27 cellular contexts compared by ENCODE assay signal in genomic region chr15:48828906-48829305, GRCh38.
"Had no signal": no experiment of that assay in that cellular context is flagged by ENCODE, and none has a peak within 500 bp of the region (broad histone marks: within the 10 kb centered on the region; RNA-seq: fewer than 3 reads in every experiment).

No MANE protein-coding gene starts in this region.

- H3K27me3 ChIP-seq: ascending aorta, breast epithelium, dorsolateral prefrontal cortex, esophagus muscularis mucosa had no signal

- H3K27ac ChIP-seq: ascending aorta, breast epithelium, coronary artery, dorsolateral prefrontal cortex, esophagus muscularis mucosa had no signal

- ATAC-seq: activated naive CD4-positive, alpha-beta T cell treated with anti-CD3 and anti-CD28 coated beads, Interleukin-2, amount 50 U/mL, for 72 hours; activated T-cell treated with anti-CD3 and anti-CD28 coated beads, Interleukin-2, amount 50 U/mL, for 72 hours; T-helper 17 cell had no signal

- H3K4me1 ChIP-seq: ascending aorta, breast epithelium, esophagus muscularis mucosa had no signal

- H3K4me3 ChIP-seq: ascending aorta, breast epithelium, coronary artery, dorsolateral prefrontal cortex, esophagus muscularis mucosa had no signal

- FAIRE-seq: frontal cortex had no signal

- H3K36me3 ChIP-seq: breast epithelium, esophagus muscularis mucosa had no signal

- H3K9me3 ChIP-seq: ascending aorta had no signal

- DNase-seq: activated CD4-positive, alpha-beta memory T cell treated with anti-CD3 and anti-CD28 coated beads, Interleukin-2, amount 10 ng/mL, durations not matched to agents 7 days and 5 days; activated CD4-positive, alpha-beta T cell treated with anti-CD3 and anti-CD28 coated beads for 1 hour; activated CD4-positive, alpha-beta T cell treated with anti-CD3 and anti-CD28 coated beads for 4 hours; activated CD4-positive, alpha-beta T cell treated with anti-CD3 and anti-CD28 coated beads, Interleukin-2, amount 10 ng/mL, durations not matched to agents 7 days and 5 days; activated CD4-positive, alpha-beta T cell treated with anti-CD3 and anti-CD28 coated beads, Interleukin-2, amount 50 U/mL, for 4 hours; activated CD8-positive, alpha-beta memory T cell treated with anti-CD3 and anti-CD28 coated beads, Interleukin-2, amount 50 U/mL, for 48 hours; activated gamma-delta T cell; activated naive CD4-positive, alpha-beta T cell; activated naive CD4-positive, alpha-beta T cell treated with anti-CD3 and anti-CD28 coated beads, Interleukin-2, amount 10 ng/mL, durations not matched to agents 7 days and 5 days; activated naive CD8-positive, alpha-beta T cell treated with anti-CD3 and anti-CD28 coated beads, Interleukin-2, amount 10 ng/mL, durations not matched to agents 7 days and 5 days; activated T-cell treated with anti-CD3 and anti-CD28 coated beads for 4 hours; activated T-cell treated with anti-CD3 and anti-CD28 coated beads, Interleukin-2, amount 50 U/mL, for 24 hours; activated T-cell treated with anti-CD3 and anti-CD28 coated beads, Interleukin-2, amount 50 U/mL, for 72 hours; dorsolateral prefrontal cortex; effector memory CD4-positive, alpha-beta T cell; endodermal cell; erythroblast; head of caudate nucleus; T-helper 1 cell; T-helper 17 cell; T1000 had no signal
